In genomic region chr17:74455025-74455585, GRCh38 we compare ENCODE assay signal across 10 cellular contexts. TPM values are rescaled to one million over a fixed set of nuclear protein-coding genes. Genes with fewer than 3 reads are reported as not detected.
DNase-seq lines count a peak whose midpoint lies in the region; ATAC-seq and TF ChIP-seq lines count a peak whose summit lies in the region.
"Had no signal": no experiment of that assay in that cellular context is flagged by ENCODE, and none has a peak within 500 bp of the region (broad histone marks: within the 10 kb centered on the region; RNA-seq: fewer than 3 reads in every experiment).

No MANE protein-coding gene starts in this region.

- no peaks in the 10 kb centered on the region for H3K36me3 ChIP-seq in HEK293 (ENCODE audit: control insufficient read depth in 2 of 2, insufficient read depth in 1 of 2, low read length in 2 of 2)
- peaks cover 0 to 2% (median 0%) of the 10 kb centered on the region in 6 donors for H3K36me3 ChIP-seq in spleen
- H3K36me3 ChIP-seq: HAP-1 had no signal

- peaks cover 0 to 25% (median 0%) of the 10 kb centered on the region in 7 donors for H3K27me3 ChIP-seq in spleen (replicated peaks in 1 of 7)
- H3K27me3 ChIP-seq in foreskin keratinocyte = peaks cover 29% of the 10 kb centered on the region

- ATAC-seq in left lobe of liver = peak; percentile 0
- no peak for ATAC-seq in foreskin keratinocyte
- no peak for ATAC-seq in GM21786 (IDR thresholded peaks at IDR 0.05; ENCODE audit: unreplicated experiment)

- no peak for TF ChIP-seq POLR2A in spleen (IDR thresholded peaks at IDR 0.05)

- H3K4me1 Mint-ChIP-seq in brain = peaks cover 66% of the 10 kb centered on the region

- no peaks in the 10 kb centered on the region for H3K9me3 Mint-ChIP-seq in brain

- POLR2A ChIA-PET in HEK293 (lab: Yijun Ruan, JAX) = interaction anchor here (1.0 to 2.3 kb wide), 5 partner anchors 12 to 134 kb away, joined by 3 to 16 read pairs (median 4); no protein-coding TSS in a partner anchor

- H3K4me3 Mint-ChIP-seq in brain = peak overlapping the region; percentile 18 to 74 (median 59)

- DNase-seq in left lobe of liver (ENCODE audit: low spot score) (no peak), spleen (no peak), foreskin keratinocyte (no peak), superior temporal gyrus (ENCODE audit: extremely low spot score) (no peak), NCI-H1436 treated with DMSO at 0.1 percent for 48 hours (lab: John Stamatoyannopoulos, UW) (no peak)

- peaks cover 8% of the 10 kb centered on the region for H3K4me1 ChIP-seq in HEK293 (ENCODE audit: control insufficient read depth, insufficient read depth, low read length)
- peaks cover 24 to 72% (median 49%) of the 10 kb centered on the region in 6 donors for H3K4me1 ChIP-seq in spleen
- no peaks in the 10 kb centered on the region for H3K4me1 ChIP-seq in foreskin keratinocyte

- no peaks in the 10 kb centered on the region for H3K36me3 Mint-ChIP-seq in brain

- CTCF ChIA-PET in HEK293 (lab: Yijun Ruan, JAX) = interaction anchor here (0.6 to 11.7 kb wide), 14 partner anchors 11 to 404 kb away, joined by 3 to 453 read pairs (median 3); partner anchors contain the start of genes BTBD17 and CD300A

- no peaks in the 10 kb centered on the region for H3K9me3 ChIP-seq in HEK293 (ENCODE audit: control insufficient read depth, insufficient read depth, low read depth, low read length)
- no peaks in the 10 kb centered on the region for H3K9me3 ChIP-seq in spleen
- H3K9me3 ChIP-seq: HAP-1 had no signal

- no peak overlapping the region for H3K4me3 ChIP-seq in HEK293 (ENCODE audit: low read depth, low read length)
- no peak overlapping the region for H3K4me3 ChIP-seq in spleen

- H3K27ac ChIP-seq in HEK293 (ENCODE audit: extremely low read depth, low read depth, low read length) (no peak overlapping the region), spleen (peak overlapping the region in 7 of 8 donors; percentile 72 to 86 (median 83)), foreskin keratinocyte (no peak overlapping the region)

- intact Hi-C loops in spleen (cut with DNase I; ENCODE audit: low total_unique reads) = loop anchor here (10.0 kb wide), 1 partner anchor 240 kb away; the partner anchor contains the start of gene TTYH2

- 61 to 76% (median 70%) methylated on average over 9 to 16 of the region's 16 CpGs for WGBS in spleen, 5 donors

- TF ChIP-seq CTCF in HEK293 (tag by site-specific recombination; IDR thresholded peaks at IDR 0.05) = no peak
- no peak for TF ChIP-seq CTCF in brain (conservative IDR thresholded peaks at IDR 0.05)
- no peak for TF ChIP-seq CTCF in spleen (IDR thresholded peaks at IDR 0.05 in 8 of 11, conservative IDR thresholded peaks at IDR 0.05 in 3 of 11)
- TF ChIP-seq CTCF in foreskin keratinocyte (conservative IDR thresholded peaks at IDR 0.05) = no peak

- peak overlapping the region; percentile 91 to 99 (median 98) for H3K27ac Mint-ChIP-seq in brain

- no peaks in the 10 kb centered on the region for H3K27me3 Mint-ChIP-seq in brain

TF ChIP-seq in HEK293, 187 proteins besides CTCF, POLR2A, EP300 and RAD21 (continues in another document):
- TF ChIP-seq KLF16 (tag by site-specific recombination; IDR thresholded peaks at IDR 0.05) (no peak), ZSCAN18 (tag by site-specific recombination; IDR thresholded peaks at IDR 0.05) (no peak), ZNF132 (tag by site-specific recombination; IDR thresholded peaks at IDR 0.05; ENCODE audit: borderline replicate concordance) (no peak), ZNF248 (tag by site-specific recombination; IDR thresholded peaks at IDR 0.05) (no peak), PRDM10 (tag by site-specific recombination; IDR thresholded peaks at IDR 0.05) (peak; percentile 53; the same call in 1 of the 2 replicates), ZNF626 (tag by site-specific recombination; IDR thresholded peaks at IDR 0.05) (no peak), ZNF530 (tag by site-specific recombination; IDR thresholded peaks at IDR 0.05; ENCODE audit: low read depth) (no peak), ZBTB8A (tag by site-specific recombination; IDR thresholded peaks at IDR 0.05) (no peak), ZNF658 (tag by site-specific recombination; IDR thresholded peaks at IDR 0.05) (no peak), ZSCAN4 (tag by site-specific recombination; IDR thresholded peaks at IDR 0.05) (peak; percentile 87), KLF17 (tag by site-specific recombination; IDR thresholded peaks at IDR 0.05) (peak; percentile 98), ZNF701 (tag by site-specific recombination; IDR thresholded peaks at IDR 0.05) (no peak)

RNA-seq across cellular contexts. Expression of gene CD300A, which starts 11.3 kb away (rescaled TPM):
- polyA plus RNA-seq in brain (ENCODE audit: insufficient read depth, low read depth, low replicate concordance) = 3.5 TPM
- total RNA-seq in left lobe of liver = 3.8 TPM
- total RNA-seq in spleen = 100 to 1,000 TPM in 6 of 7 donors, 10 to 100 TPM in 1; 95.6 to 142 (median 111) TPM
- 10 to 100 TPM; 34.2 to 93.3 (median 76.1) TPM for polyA plus RNA-seq in spleen
- total RNA-seq in foreskin keratinocyte = not detected in 2 replicates
- polyA plus RNA-seq in foreskin keratinocyte = not detected in 2 replicates
- total RNA-seq: HT-29 had no signal

RNA-seq across cellular contexts. Expression of gene GPRC5C, which starts 23.2 kb away (rescaled TPM):
- polyA plus RNA-seq in brain (ENCODE audit: insufficient read depth, low read depth, low replicate concordance) (63.8 TPM), spleen (10 to 100 TPM; 11.0 to 19.7 (median 18.9) TPM), foreskin keratinocyte (12.2 and 19.2 TPM in 2 replicates)
- total RNA-seq in left lobe of liver (243 TPM), spleen (10 to 100 TPM; 24.1 to 70.0 (median 36.6) TPM), foreskin keratinocyte (9.3 and 17.6 TPM in 2 replicates)

Comparison
In these comparisons a context has a peak if more than half of its experiments do, and no peak if none do; other contexts are left out.
1. H3K27ac ChIP-seq: peak in spleen (7 of 8); none in HEK293 (single experiment) and foreskin keratinocyte (single experiment).
2. RNA of gene CD300A, which starts 11.3 kb away (total RNA-seq): 95.6 to 142 TPM in spleen; 3.8 TPM in left lobe of liver (single experiment) and not detected in foreskin keratinocyte; every median in the first group is over 10 times any median in the second.